Comparison of ENCODE assay signal across 12 cellular contexts in the genomic region with DNA sequence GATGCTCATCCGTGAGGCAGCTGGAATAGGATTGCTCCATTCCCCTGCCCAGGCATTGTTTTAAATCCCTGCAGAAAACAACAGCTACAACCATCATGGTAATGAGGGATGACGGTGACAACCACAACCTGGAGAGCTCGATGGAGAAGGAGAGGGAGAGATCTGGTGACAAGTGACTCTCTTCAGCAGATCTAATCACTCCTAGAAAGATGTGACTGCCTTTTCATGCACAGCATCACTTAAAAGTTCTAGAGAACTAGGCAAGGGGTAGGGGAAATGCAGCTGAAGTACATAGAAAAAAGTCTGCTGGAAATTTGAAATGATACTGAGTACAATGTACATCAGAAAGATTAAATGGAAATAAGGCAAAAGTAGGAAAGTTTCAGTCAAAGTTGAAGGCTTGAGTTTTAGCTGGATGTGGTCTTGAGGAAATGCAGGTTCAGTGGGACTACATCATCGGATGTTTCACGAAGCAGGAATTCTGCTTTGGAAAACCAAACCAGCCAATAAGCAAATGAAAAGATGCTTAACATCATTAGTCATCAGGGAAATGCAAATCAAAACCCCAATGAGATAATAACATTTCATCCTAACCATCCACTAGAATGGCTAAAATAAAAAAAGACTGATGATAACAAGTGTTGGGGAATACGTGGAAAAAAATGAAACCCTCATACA. TPM values are rescaled to one million over a fixed set of nuclear protein-coding genes. Genes with fewer than 3 reads are reported as not detected.
A peak's percentile ranks its signal among the peaks of the same experiment; 100 is the strongest.
DNase-seq lines count a peak whose midpoint lies in the region; ATAC-seq and TF ChIP-seq lines count a peak whose summit lies in the region.
"Had no signal": no experiment of that assay in that cellular context is flagged by ENCODE, and none has a peak within 500 bp of the region (broad histone marks: within the 10 kb centered on the region; RNA-seq: fewer than 3 reads in every experiment).

No MANE protein-coding gene starts in this region.

- H3K27ac Mint-ChIP-seq in activated naive CD4-positive, alpha-beta T cell treated with anti-CD3 and anti-CD28 coated beads, Interleukin-2, amount 50 U/mL, for 24 hours = peak overlapping the region; percentile 74

- H3K9me3 Mint-ChIP-seq in activated naive CD4-positive, alpha-beta T cell treated with anti-CD3 and anti-CD28 coated beads, Interleukin-2, amount 50 U/mL, for 24 hours = no peaks in the 10 kb centered on the region

- H3K36me3 ChIP-seq in effector memory CD4-positive, alpha-beta T cell (ENCODE audit: control insufficient read depth, insufficient read depth, low read length) = no peaks in the 10 kb centered on the region
- H3K36me3 ChIP-seq in vagina = no peaks in the 10 kb centered on the region
- no peaks in the 10 kb centered on the region; the same call in 1 of the 2 replicates for H3K36me3 ChIP-seq in H7 (replicated peaks; ENCODE audit: control insufficient read depth, insufficient read depth, low read length)
- H3K36me3 ChIP-seq: left lung had no signal

- ATAC-seq in HG02763 (IDR thresholded peaks at IDR 0.05; ENCODE audit: unreplicated experiment) = no peak
- ATAC-seq: foreskin keratinocyte had no signal

- no peaks in the 10 kb centered on the region for H3K27me3 ChIP-seq in effector memory CD4-positive, alpha-beta T cell (replicated peaks; ENCODE audit: control insufficient read depth, insufficient read depth, low read length, poor library complexity, severe bottlenecking)
- no peaks in the 10 kb centered on the region for H3K27me3 ChIP-seq in vagina
- H3K27me3 ChIP-seq in H7 (ENCODE audit: control insufficient read depth, insufficient read depth, low read length) = no peaks in the 10 kb centered on the region
- H3K27me3 ChIP-seq: foreskin keratinocyte, left lung, testis had no signal

- TF ChIP-seq CTCF in vagina (IDR thresholded peaks at IDR 0.05) = no peak

- intact Hi-C loops in vagina (cut with DNase I) = no loop called here

- no peaks in the 10 kb centered on the region for H3K27me3 Mint-ChIP-seq in activated naive CD4-positive, alpha-beta T cell treated with anti-CD3 and anti-CD28 coated beads, Interleukin-2, amount 50 U/mL, for 24 hours

- H3K4me1 Mint-ChIP-seq in activated naive CD4-positive, alpha-beta T cell treated with anti-CD3 and anti-CD28 coated beads, Interleukin-2, amount 50 U/mL, for 24 hours = peaks cover 71% of the 10 kb centered on the region

- H3K9me3 ChIP-seq in effector memory CD4-positive, alpha-beta T cell (ENCODE audit: control insufficient read depth, low read length) = no peaks in the 10 kb centered on the region
- no peaks in the 10 kb centered on the region for H3K9me3 ChIP-seq in vagina
- H3K9me3 ChIP-seq: left lung, testis had no signal

- no peak for DNase-seq in activated naive CD4-positive, alpha-beta T cell treated with anti-CD3 and anti-CD28 coated beads, Interleukin-2, amount 50 U/mL, for 16 hours
- DNase-seq in RPMI7951 (ENCODE audit: low read depth) (peak; percentile 74), vagina (ENCODE audit: extremely low spot score in 2 of 2) (peak; percentile 3 to 64), midbrain (lab: John Stamatoyannopoulos, UW) (no peak), H7 (no peak)
- no peak for DNase-seq in effector memory CD4-positive, alpha-beta T cell
- DNase-seq: left lung, testis had no signal

- peak overlapping the region; percentile 49 for H3K4me3 Mint-ChIP-seq in activated naive CD4-positive, alpha-beta T cell treated with anti-CD3 and anti-CD28 coated beads, Interleukin-2, amount 50 U/mL, for 24 hours

- no peak overlapping the region for H3K4me3 ChIP-seq in effector memory CD4-positive, alpha-beta T cell (ENCODE audit: insufficient read depth, low read depth, low read length, poor library complexity, severe bottlenecking)
- H3K4me3 ChIP-seq in vagina (no peak overlapping the region), H7 (ENCODE audit: insufficient read depth, low read depth, low read length) (no peak overlapping the region)
- H3K4me3 ChIP-seq: left lung, testis had no signal

- no peak for TF ChIP-seq POLR2A in vagina (IDR thresholded peaks at IDR 0.05)

- H3K27ac ChIP-seq in effector memory CD4-positive, alpha-beta T cell (ENCODE audit: insufficient read depth, low read length, poor library complexity, severe bottlenecking) = peak overlapping the region; percentile 44
- H3K27ac ChIP-seq in vagina = no peak overlapping the region
- H3K27ac ChIP-seq: foreskin keratinocyte, parathyroid adenoma, testis had no signal

- no peaks in the 10 kb centered on the region for H3K36me3 Mint-ChIP-seq in activated naive CD4-positive, alpha-beta T cell treated with anti-CD3 and anti-CD28 coated beads, Interleukin-2, amount 50 U/mL, for 24 hours

- H3K4me1 ChIP-seq in effector memory CD4-positive, alpha-beta T cell (ENCODE audit: control insufficient read depth, insufficient read depth, low read length, poor library complexity, severe bottlenecking) = peaks cover 36% of the 10 kb centered on the region
- peaks cover 19% of the 10 kb centered on the region for H3K4me1 ChIP-seq in vagina
- H3K4me1 ChIP-seq: parathyroid adenoma, testis had no signal

RNA-seq across cellular contexts. Expression of a gene that starts 6.8 kb away (rescaled TPM):
- 0.12 TPM in 1 of 2 replicates, not detected in the other for total RNA-seq in RPMI7951 (2014; rRNA removed; shearing (Covaris generic))
- 9.6 TPM for total RNA-seq in vagina
- 4.1 and 6.3 TPM in 2 replicates for total RNA-seq in H7 (2014; rRNA removed; shearing (Covaris generic))

Comparison
In these comparisons a context has a peak if more than half of its experiments do, and no peak if none do; other contexts are left out.
1. DNase-seq: peak in RPMI7951 (single experiment) and vagina (2 of 2); none in activated naive CD4-positive, alpha-beta T cell treated with anti-CD3 and anti-CD28 coated beads, Interleukin-2, amount 50 U/mL, for 16 hours (single experiment), effector memory CD4-positive, alpha-beta T cell (0 of 3), midbrain (single experiment) and H7 (single experiment).